Comparison of ENCODE assay signal across 8 cellular contexts in the genomic region with DNA sequence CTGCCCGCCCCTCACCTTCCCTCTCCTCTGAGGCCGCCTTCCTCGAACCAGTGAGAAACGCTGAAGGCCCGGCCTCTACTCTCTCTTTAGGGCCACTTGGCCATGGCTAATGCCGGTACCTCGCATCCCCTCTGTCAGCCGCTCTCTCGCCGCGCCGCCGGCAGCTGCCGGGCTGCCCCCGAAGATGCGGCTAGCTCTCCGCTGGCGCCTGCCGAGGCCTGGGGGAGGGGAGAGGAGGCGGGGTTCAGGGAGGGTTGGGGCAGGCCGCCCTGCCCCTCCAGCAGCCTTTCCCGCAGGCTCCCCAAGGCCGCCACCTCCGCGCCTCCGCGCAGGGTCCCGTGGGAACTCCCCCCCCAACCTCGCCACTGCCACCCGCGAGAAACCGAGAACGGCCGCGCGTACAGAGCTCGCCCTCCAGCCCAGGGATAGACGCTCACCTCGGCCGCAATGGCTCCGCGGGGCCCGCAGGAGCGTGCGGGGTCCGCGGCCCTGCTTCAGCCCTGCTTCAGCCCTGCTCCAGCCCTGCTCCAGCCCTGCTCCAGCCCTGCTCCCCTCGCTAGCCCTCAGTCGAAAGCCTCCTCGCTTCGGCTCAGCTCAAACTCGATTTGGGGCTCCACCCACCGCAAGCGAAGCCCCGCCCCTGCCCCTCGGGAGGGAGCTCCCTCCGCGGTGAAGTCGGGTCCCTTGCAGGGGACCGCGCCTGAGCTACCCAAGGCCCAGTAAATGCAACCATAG.
DNase-seq lines count a peak whose midpoint lies in the region; ATAC-seq and TF ChIP-seq lines count a peak whose summit lies in the region.

A gene with protein sequence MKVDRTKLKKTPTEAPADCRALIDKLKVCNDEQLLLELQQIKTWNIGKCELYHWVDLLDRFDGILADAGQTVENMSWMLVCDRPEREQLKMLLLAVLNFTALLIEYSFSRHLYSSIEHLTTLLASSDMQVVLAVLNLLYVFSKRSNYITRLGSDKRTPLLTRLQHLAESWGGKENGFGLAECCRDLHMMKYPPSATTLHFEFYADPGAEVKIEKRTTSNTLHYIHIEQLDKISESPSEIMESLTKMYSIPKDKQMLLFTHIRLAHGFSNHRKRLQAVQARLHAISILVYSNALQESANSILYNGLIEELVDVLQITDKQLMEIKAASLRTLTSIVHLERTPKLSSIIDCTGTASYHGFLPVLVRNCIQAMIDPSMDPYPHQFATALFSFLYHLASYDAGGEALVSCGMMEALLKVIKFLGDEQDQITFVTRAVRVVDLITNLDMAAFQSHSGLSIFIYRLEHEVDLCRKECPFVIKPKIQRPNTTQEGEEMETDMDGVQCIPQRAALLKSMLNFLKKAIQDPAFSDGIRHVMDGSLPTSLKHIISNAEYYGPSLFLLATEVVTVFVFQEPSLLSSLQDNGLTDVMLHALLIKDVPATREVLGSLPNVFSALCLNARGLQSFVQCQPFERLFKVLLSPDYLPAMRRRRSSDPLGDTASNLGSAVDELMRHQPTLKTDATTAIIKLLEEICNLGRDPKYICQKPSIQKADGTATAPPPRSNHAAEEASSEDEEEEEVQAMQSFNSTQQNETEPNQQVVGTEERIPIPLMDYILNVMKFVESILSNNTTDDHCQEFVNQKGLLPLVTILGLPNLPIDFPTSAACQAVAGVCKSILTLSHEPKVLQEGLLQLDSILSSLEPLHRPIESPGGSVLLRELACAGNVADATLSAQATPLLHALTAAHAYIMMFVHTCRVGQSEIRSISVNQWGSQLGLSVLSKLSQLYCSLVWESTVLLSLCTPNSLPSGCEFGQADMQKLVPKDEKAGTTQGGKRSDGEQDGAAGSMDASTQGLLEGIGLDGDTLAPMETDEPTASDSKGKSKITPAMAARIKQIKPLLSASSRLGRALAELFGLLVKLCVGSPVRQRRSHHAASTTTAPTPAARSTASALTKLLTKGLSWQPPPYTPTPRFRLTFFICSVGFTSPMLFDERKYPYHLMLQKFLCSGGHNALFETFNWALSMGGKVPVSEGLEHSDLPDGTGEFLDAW (N-terminal part only) (minus strand): TSS at position 569 of the 735 bp plus-strand sequence. CDS start 32,612 bp downstream, outside the sequence.

- no peaks in the 10 kb centered on the region for H3K9me2 ChIP-seq in Loucy (replicated peaks; ENCODE audit: low read depth, low read length)

- peaks cover 14% of the 10 kb centered on the region for H3K4me1 ChIP-seq in Loucy (ENCODE audit: insufficient read depth, low read length, poor library complexity, severe bottlenecking)

- H3K4me2 ChIP-seq in Loucy (ENCODE audit: low read depth, low read length, poor library complexity, severe bottlenecking), result peak within 1 kb of the TSS; percentile 77

- ATAC-seq in GM21786 (IDR thresholded peaks at IDR 0.05; ENCODE audit: unreplicated experiment), result peak; percentile 34

- H3K4me1 Mint-ChIP-seq in nephron progenitor cell, result peaks cover 22% of the 10 kb centered on the region
- peaks cover 16% of the 10 kb centered on the region for H3K4me1 Mint-ChIP-seq in stimulated activated naive CD8-positive, alpha-beta T cell treated with anti-CD3 and anti-CD28 coated beads, Interleukin-15, Interleukin-2, amounts not matched to agents 100 ng/mL and 50 ng/mL, for 24 hours (ENCODE audit: low read depth)

- H3K9ac ChIP-seq in Loucy (ENCODE audit: low read depth, low read length, poor library complexity, severe bottlenecking), result peak within 1 kb of the TSS; percentile 75

- H3K4me3 ChIP-seq in Loucy (ENCODE audit: low read length, poor library complexity, severe bottlenecking), result peak within 1 kb of the TSS; percentile 85

- H3K36me3 Mint-ChIP-seq in nephron progenitor cell (ENCODE audit: low read depth), result peaks cover 5% of the 10 kb centered on the region
- H3K36me3 Mint-ChIP-seq in stimulated activated naive CD8-positive, alpha-beta T cell treated with anti-CD3 and anti-CD28 coated beads, Interleukin-15, Interleukin-2, amounts not matched to agents 100 ng/mL and 50 ng/mL, for 24 hours (ENCODE audit: low read depth), result peaks cover 18% of the 10 kb centered on the region

- no peaks in the 10 kb centered on the region for H3F3A ChIP-seq in Loucy (ENCODE audit: low read depth)

- H4K20me1 ChIP-seq in Loucy (ENCODE audit: insufficient read depth, low read length, poor library complexity, severe bottlenecking), result peaks cover 21% of the 10 kb centered on the region

- peaks cover 57% of the 10 kb centered on the region for H3K9me3 Mint-ChIP-seq in nephron progenitor cell
- H3K9me3 Mint-ChIP-seq in stimulated activated naive CD8-positive, alpha-beta T cell treated with anti-CD3 and anti-CD28 coated beads, Interleukin-15, Interleukin-2, amounts not matched to agents 100 ng/mL and 50 ng/mL, for 24 hours, result no peaks in the 10 kb centered on the region

- peak within 1 kb of the TSS; percentile 71 for H3K27ac Mint-ChIP-seq in nephron progenitor cell
- H3K27ac Mint-ChIP-seq in stimulated activated naive CD8-positive, alpha-beta T cell treated with anti-CD3 and anti-CD28 coated beads, Interleukin-15, Interleukin-2, amounts not matched to agents 100 ng/mL and 50 ng/mL, for 24 hours, result peak within 1 kb of the TSS; percentile 88

- peak within 1 kb of the TSS; percentile 92 for H2AFZ ChIP-seq in Loucy (ENCODE audit: low read length)

- H3K9me3 ChIP-seq in Loucy (ENCODE audit: insufficient read depth, low read depth, low read length), result no peaks in the 10 kb centered on the region

- peak within 1 kb of the TSS; percentile 96 for H3K4me3 Mint-ChIP-seq in nephron progenitor cell
- peak within 1 kb of the TSS; percentile 94 for H3K4me3 Mint-ChIP-seq in stimulated activated naive CD8-positive, alpha-beta T cell treated with anti-CD3 and anti-CD28 coated beads, Interleukin-15, Interleukin-2, amounts not matched to agents 100 ng/mL and 50 ng/mL, for 24 hours

- H3K36me3 ChIP-seq in Loucy (ENCODE audit: insufficient read depth, low read length), result no peaks in the 10 kb centered on the region; the same call in 1 of the 2 replicates

- peak; percentile 58 for DNase-seq in DMS114 treated with DMSO at 0.1 percent for 48 hours (lab: John Stamatoyannopoulos, UW; ENCODE audit: unreplicated experiment)
- DNase-seq in SHP77 treated with DMSO at 0.1 percent for 48 hours (lab: John Stamatoyannopoulos, UW), result peak; percentile 92
- DNase-seq in activated effector memory CD4-positive, alpha-beta T cell treated with Interleukin-2 at 50 U/mL for 16 hours, result peak; percentile 76
- peak; percentile 49 for DNase-seq in fibroblast of the conjunctiva (ENCODE audit: low read depth)
- peak; percentile 93 for DNase-seq in nephron progenitor cell

- peaks cover 40% of the 10 kb centered on the region for H3K79me2 ChIP-seq in Loucy (ENCODE audit: insufficient read depth, low read length)

- TF ChIP-seq CTCF in Loucy (conservative IDR thresholded peaks at IDR 0.05; ENCODE audit: low read length), result no peak
- TF ChIP-seq CTCF in nephron progenitor cell (IDR thresholded peaks at IDR 0.05), result no peak

- no peaks in the 10 kb centered on the region for H3K27me3 ChIP-seq in Loucy (ENCODE audit: insufficient read depth, low read length, poor library complexity, severe bottlenecking)

- H3K27me3 Mint-ChIP-seq in nephron progenitor cell (ENCODE audit: low read depth, poor library complexity), result peaks cover 8% of the 10 kb centered on the region
- H3K27me3 Mint-ChIP-seq in stimulated activated naive CD8-positive, alpha-beta T cell treated with anti-CD3 and anti-CD28 coated beads, Interleukin-15, Interleukin-2, amounts not matched to agents 100 ng/mL and 50 ng/mL, for 24 hours, result no peaks in the 10 kb centered on the region

Comparison
In these comparisons a context has a peak if more than half of its experiments do, and no peak if none do; other contexts are left out.
1. Peak in every context shown above with its lines: DNase-seq, ATAC-seq and H3K4me3 ChIP-seq.